1 cellular context compared by ENCODE assay signal in genomic region chr20:17504326-17504897, GRCh38.
TF ChIP-seq lines count a peak whose summit lies in the region.

No MANE protein-coding gene starts in this region.

TF ChIP-seq in A549, 52 proteins besides CTCF, POLR2A, EP300 and RAD21 (continued from another document):
- TF ChIP-seq ATOH8 (CRISPR knock-in tag; IDR thresholded peaks at IDR 0.05; ENCODE audit: low read depth) (no peak), MAX (IDR thresholded peaks at IDR 0.05) (no peak), PHF8 (IDR thresholded peaks at IDR 0.05; ENCODE audit: borderline replicate concordance, low read depth) (no peak), RFX5 (IDR thresholded peaks at IDR 0.05) (no peak), TP53 (CRISPR knock-in tag; IDR thresholded peaks at IDR 0.05) (no peak)
